ENCODE assay signal across 1 cellular context in the genomic region with DNA sequence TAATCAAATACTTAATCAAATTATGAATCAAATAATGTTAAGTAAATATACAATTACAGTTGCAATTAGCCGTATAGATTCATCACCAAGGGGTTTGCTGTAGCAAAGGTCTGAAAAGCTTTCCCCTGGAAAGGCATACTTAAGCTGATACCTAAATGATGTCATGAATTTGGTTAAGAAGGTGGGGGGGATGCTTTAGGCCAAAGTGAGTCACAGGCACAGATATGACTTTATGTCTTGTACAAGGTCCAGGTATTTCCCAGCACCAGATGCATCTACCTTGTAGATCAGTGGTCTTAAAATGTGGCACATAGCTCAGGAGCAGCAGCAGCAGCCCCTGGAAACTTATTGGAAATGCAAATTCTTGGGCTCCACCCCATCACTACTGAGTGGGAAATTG.
TF ChIP-seq lines count a peak whose summit lies in the region.

No MANE protein-coding gene starts in this region.

TF ChIP-seq in HepG2, 621 proteins besides CTCF, POLR2A, EP300 and RAD21 (continued from another document):
- TF ChIP-seq, protein P1, sequence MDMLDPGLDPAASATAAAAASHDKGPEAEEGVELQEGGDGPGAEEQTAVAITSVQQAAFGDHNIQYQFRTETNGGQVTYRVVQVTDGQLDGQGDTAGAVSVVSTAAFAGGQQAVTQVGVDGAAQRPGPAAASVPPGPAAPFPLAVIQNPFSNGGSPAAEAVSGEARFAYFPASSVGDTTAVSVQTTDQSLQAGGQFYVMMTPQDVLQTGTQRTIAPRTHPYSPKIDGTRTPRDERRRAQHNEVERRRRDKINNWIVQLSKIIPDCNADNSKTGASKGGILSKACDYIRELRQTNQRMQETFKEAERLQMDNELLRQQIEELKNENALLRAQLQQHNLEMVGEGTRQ (IDR thresholded peaks at IDR 0.05; ENCODE audit: low read depth, low read length) = no peak
- TF ChIP-seq, protein P1 (CRISPR knock-in tag; IDR thresholded peaks at IDR 0.05; ENCODE audit: borderline replicate concordance) = no peak
- TF ChIP-seq NR1H2 (CRISPR knock-in tag; IDR thresholded peaks at IDR 0.05; ENCODE audit: borderline replicate concordance, low read depth) (no peak), ELF4 (CRISPR knock-in tag; IDR thresholded peaks at IDR 0.05; ENCODE audit: borderline replicate concordance) (no peak), KDM3A (CRISPR knock-in tag; IDR thresholded peaks at IDR 0.05; ENCODE audit: low read depth) (no peak), ZNF251 (CRISPR knock-in tag; IDR thresholded peaks at IDR 0.05) (no peak), ZNF383 (CRISPR knock-in tag; IDR thresholded peaks at IDR 0.05; ENCODE audit: borderline replicate concordance) (no peak), BCL6 (CRISPR knock-in tag; IDR thresholded peaks at IDR 0.05) (no peak), CREB1 (IDR thresholded peaks at IDR 0.05) (peak; percentile 43; the same call in 1 of the 2 replicates), CREB1 (CRISPR knock-in tag; IDR thresholded peaks at IDR 0.05) (no peak)
